Comparison of ENCODE assay signal across 26 cellular contexts in genomic region chr12:13857750-13858149, GRCh38.
"Had no signal": no experiment of that assay in that cellular context is flagged by ENCODE, and none has a peak within 500 bp of the region (broad histone marks: within the 10 kb centered on the region; RNA-seq: fewer than 3 reads in every experiment).

No MANE protein-coding gene starts in this region.

- H3K27ac ChIP-seq: neural progenitor cell, ovary, prostate gland, right lobe of liver, sigmoid colon, stomach, thoracic aorta, thyroid gland, tibial nerve, upper lobe of left lung, vagina had no signal

- H3K36me3 ChIP-seq: neural progenitor cell, ovary, prostate gland, right lobe of liver, sigmoid colon, stomach, thoracic aorta, thyroid gland, tibial nerve, upper lobe of left lung, vagina had no signal

- FAIRE-seq: small intestine, urothelium cell line had no signal

- H3K4me1 Mint-ChIP-seq: natural killer cell; nephron; stimulated activated effector memory CD8-positive, alpha-beta T cell treated with anti-CD3 and anti-CD28 coated beads, Interleukin-12 subunit alpha, Interleukin-12 subunit beta, amount 100 ng/mL, for 72 hours; stimulated activated naive B cell treated with anti-CD40 and anti-IgM and Interleukin-4, amounts not matched to agents 10 μg/mL and 1 μg/mL and 100 μg/mL, for 72 hours had no signal

- DNase-seq: natural killer cell; occipital lobe; ovary; right cardiac atrium; right lobe of liver; sigmoid colon; small intestine; stimulated activated CD4-positive, alpha-beta T cell treated with anti-CD3 and anti-CD28 coated beads, Interleukin-15, amount 100 ng/mL, for 24 hours; stimulated activated CD4-positive, alpha-beta T cell treated with anti-CD3 and anti-CD28 coated beads, Interleukin-2, amount 100 ng/mL, for 24 hours; stimulated activated CD4-positive, alpha-beta T cell treated with anti-CD3 and anti-CD28 coated beads, Interleukin-2, amount 100 ng/mL, for 48 hours; stimulated activated CD4-positive, alpha-beta T cell treated with anti-CD3 and anti-CD28 coated beads, Interleukin-4, amount 100 ng/mL, for 24 hours; stimulated activated naive B cell treated with anti-CD40 and anti-IgM and Interleukin-4, amounts not matched to agents 10 μg/mL and 1 μg/mL and 100 μg/mL, for 72 hours; stimulated activated naive CD4-positive, alpha-beta T cell treated with Interleukin-2 at 50 U/mL for 16 hours; stomach; thyroid gland; trophoblast cell; upper lobe of left lung had no signal

- H3K4me3 ChIP-seq: neural progenitor cell, ovary, prostate gland, right lobe of liver, sigmoid colon, stomach, thoracic aorta, thyroid gland, tibial nerve, upper lobe of left lung, vagina had no signal

- H3K27me3 ChIP-seq: neural progenitor cell, ovary, right lobe of liver, stomach, thyroid gland, tibial nerve, upper lobe of left lung, vagina had no signal

- H3K4me3 Mint-ChIP-seq: natural killer cell; nephron; neural progenitor cell; stimulated activated effector memory CD8-positive, alpha-beta T cell treated with anti-CD3 and anti-CD28 coated beads, Interleukin-12 subunit alpha, Interleukin-12 subunit beta, amount 100 ng/mL, for 72 hours; stimulated activated naive B cell treated with anti-CD40 and anti-IgM and Interleukin-4, amounts not matched to agents 10 μg/mL and 1 μg/mL and 100 μg/mL, for 72 hours; stimulated activated naive CD8-positive, alpha-beta T cell treated with anti-CD3 and anti-CD28 coated beads, Interleukin-15, Interleukin-2, amounts not matched to agents 100 ng/mL and 50 ng/mL, for 24 hours had no signal

- H3K27ac Mint-ChIP-seq: natural killer cell; nephron; neural progenitor cell; stimulated activated effector memory CD8-positive, alpha-beta T cell treated with anti-CD3 and anti-CD28 coated beads, Interleukin-12 subunit alpha, Interleukin-12 subunit beta, amount 100 ng/mL, for 72 hours; stimulated activated naive B cell treated with anti-CD40 and anti-IgM and Interleukin-4, amounts not matched to agents 10 μg/mL and 1 μg/mL and 100 μg/mL, for 72 hours; stimulated activated naive CD8-positive, alpha-beta T cell treated with anti-CD3 and anti-CD28 coated beads, Interleukin-15, Interleukin-2, amounts not matched to agents 100 ng/mL and 50 ng/mL, for 24 hours had no signal

- H3K36me3 Mint-ChIP-seq: natural killer cell; stimulated activated effector memory CD8-positive, alpha-beta T cell treated with anti-CD3 and anti-CD28 coated beads, Interleukin-12 subunit alpha, Interleukin-12 subunit beta, amount 100 ng/mL, for 72 hours; stimulated activated naive B cell treated with anti-CD40 and anti-IgM and Interleukin-4, amounts not matched to agents 10 μg/mL and 1 μg/mL and 100 μg/mL, for 72 hours had no signal

- H3K9me3 ChIP-seq: ovary, prostate gland, right lobe of liver, sigmoid colon, stomach, thoracic aorta, thyroid gland, tibial nerve, upper lobe of left lung, vagina had no signal

- H3K9me3 Mint-ChIP-seq: natural killer cell; nephron; neural progenitor cell; stimulated activated effector memory CD8-positive, alpha-beta T cell treated with anti-CD3 and anti-CD28 coated beads, Interleukin-12 subunit alpha, Interleukin-12 subunit beta, amount 100 ng/mL, for 72 hours; stimulated activated naive B cell treated with anti-CD40 and anti-IgM and Interleukin-4, amounts not matched to agents 10 μg/mL and 1 μg/mL and 100 μg/mL, for 72 hours; stimulated activated naive CD8-positive, alpha-beta T cell treated with anti-CD3 and anti-CD28 coated beads, Interleukin-15, Interleukin-2, amounts not matched to agents 100 ng/mL and 50 ng/mL, for 24 hours had no signal

- H3K4me1 ChIP-seq: neural progenitor cell, prostate gland, right lobe of liver, stomach, thyroid gland, tibial nerve, upper lobe of left lung, vagina had no signal

- ATAC-seq: natural killer cell; right cardiac atrium; right lobe of liver; stimulated activated effector memory CD8-positive, alpha-beta T cell treated with anti-CD3 and anti-CD28 coated beads, Interleukin-12 subunit alpha, Interleukin-12 subunit beta, amount 100 ng/mL, for 72 hours; stimulated activated naive B cell treated with anti-CD40 and anti-IgM and Interleukin-4, amounts not matched to agents 10 μg/mL and 1 μg/mL and 100 μg/mL, for 72 hours had no signal
